In the genomic region with DNA sequence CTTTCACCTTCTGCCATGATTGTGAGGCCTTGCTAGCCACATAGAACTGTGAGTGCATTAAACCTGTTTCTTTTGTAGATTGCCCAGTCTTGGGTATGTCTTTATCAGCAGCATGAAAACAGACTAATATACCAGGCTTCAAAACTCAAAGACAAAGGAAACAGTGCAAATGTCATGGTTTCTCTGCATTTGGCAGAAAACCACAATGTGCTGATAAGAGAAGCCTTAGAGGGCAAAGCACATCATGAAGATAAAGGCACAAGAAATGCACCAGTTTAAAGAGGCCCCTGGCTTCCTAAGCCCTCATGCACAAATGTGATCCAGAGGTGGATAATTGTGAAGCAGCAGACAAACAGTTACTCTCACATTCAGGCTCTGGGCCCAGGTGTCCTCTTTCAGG, we compare ENCODE assay signal across 27 cellular contexts.
"Had no signal": no experiment of that assay in that cellular context is flagged by ENCODE, and none has a peak within 500 bp of the region (broad histone marks: within the 10 kb centered on the region; RNA-seq: fewer than 3 reads in every experiment).

No MANE protein-coding gene starts in this region.

- H3K9me3 ChIP-seq: ovary, psoas muscle, right lobe of liver, sigmoid colon, thoracic aorta, thyroid gland, vagina had no signal

- H3K36me3 Mint-ChIP-seq: natural killer cell treated with Interleukin-12 subunit alpha and Interleukin-12 subunit beta and Interleukin-15 and Interleukin-18, amount 100 ng/mL, for 72 hours; stimulated activated effector memory CD8-positive, alpha-beta T cell treated with anti-CD3 and anti-CD28 coated beads, Interleukin-12 subunit alpha, Interleukin-12 subunit beta, amount 100 ng/mL, for 72 hours; stimulated activated naive B cell treated with anti-CD40 and anti-IgM and Interleukin-4, amounts not matched to agents 10 μg/mL and 1 μg/mL and 100 μg/mL, for 72 hours had no signal

- H3K27me3 ChIP-seq: neural progenitor cell, ovary, right lobe of liver, sigmoid colon, stomach, thyroid gland, tibial nerve, upper lobe of left lung, vagina had no signal

- DNase-seq: occipital lobe; ovary; posterior cingulate gyrus; psoas muscle; right cardiac atrium; right lobe of liver; sigmoid colon; small intestine; stimulated activated CD4-positive, alpha-beta T cell treated with anti-CD3 and anti-CD28 coated beads, Interleukin-15, amount 100 ng/mL, for 24 hours; stimulated activated CD4-positive, alpha-beta T cell treated with anti-CD3 and anti-CD28 coated beads, Interleukin-2, amount 100 ng/mL, for 24 hours; stimulated activated CD4-positive, alpha-beta T cell treated with anti-CD3 and anti-CD28 coated beads, Interleukin-2, amount 100 ng/mL, for 48 hours; stimulated activated CD4-positive, alpha-beta T cell treated with anti-CD3 and anti-CD28 coated beads, Interleukin-4, amount 100 ng/mL, for 24 hours; stimulated activated naive B cell treated with anti-CD40 and anti-IgM and Interleukin-4, amounts not matched to agents 10 μg/mL and 1 μg/mL and 100 μg/mL, for 72 hours; stimulated activated naive CD4-positive, alpha-beta T cell treated with Interleukin-2 at 50 U/mL for 16 hours; stomach; thyroid gland; trophoblast cell; upper lobe of left lung had no signal

- H3K27ac Mint-ChIP-seq: natural killer cell treated with Interleukin-12 subunit alpha and Interleukin-12 subunit beta and Interleukin-15 and Interleukin-18, amount 100 ng/mL, for 72 hours; neural progenitor cell; progenitor cell of endocrine pancreas; stimulated activated effector memory CD8-positive, alpha-beta T cell treated with anti-CD3 and anti-CD28 coated beads, Interleukin-12 subunit alpha, Interleukin-12 subunit beta, amount 100 ng/mL, for 72 hours; stimulated activated naive B cell treated with anti-CD40 and anti-IgM and Interleukin-4, amounts not matched to agents 10 μg/mL and 1 μg/mL and 100 μg/mL, for 72 hours; stimulated activated naive CD8-positive, alpha-beta T cell treated with anti-CD3 and anti-CD28 coated beads, Interleukin-15, Interleukin-2, amounts not matched to agents 100 ng/mL and 50 ng/mL, for 24 hours had no signal

- H3K27ac ChIP-seq: neural progenitor cell, ovary, parathyroid adenoma, psoas muscle, right lobe of liver, sigmoid colon, stomach, thoracic aorta, thyroid gland, tibial nerve, upper lobe of left lung, vagina had no signal

- H3K4me3 ChIP-seq: neural progenitor cell, ovary, psoas muscle, right lobe of liver, sigmoid colon, stomach, thoracic aorta, thyroid gland, tibial nerve, upper lobe of left lung, vagina had no signal

- H3K36me3 ChIP-seq: neural progenitor cell, ovary, right lobe of liver, sigmoid colon, stomach, thoracic aorta, thyroid gland, tibial nerve, upper lobe of left lung, vagina had no signal

- H3K4me1 Mint-ChIP-seq: stimulated activated effector memory CD8-positive, alpha-beta T cell treated with anti-CD3 and anti-CD28 coated beads, Interleukin-12 subunit alpha, Interleukin-12 subunit beta, amount 100 ng/mL, for 72 hours; stimulated activated naive B cell treated with anti-CD40 and anti-IgM and Interleukin-4, amounts not matched to agents 10 μg/mL and 1 μg/mL and 100 μg/mL, for 72 hours had no signal

- H3K4me3 Mint-ChIP-seq: natural killer cell treated with Interleukin-12 subunit alpha and Interleukin-12 subunit beta and Interleukin-15 and Interleukin-18, amount 100 ng/mL, for 72 hours; neural progenitor cell; stimulated activated effector memory CD8-positive, alpha-beta T cell treated with anti-CD3 and anti-CD28 coated beads, Interleukin-12 subunit alpha, Interleukin-12 subunit beta, amount 100 ng/mL, for 72 hours; stimulated activated naive B cell treated with anti-CD40 and anti-IgM and Interleukin-4, amounts not matched to agents 10 μg/mL and 1 μg/mL and 100 μg/mL, for 72 hours; stimulated activated naive CD8-positive, alpha-beta T cell treated with anti-CD3 and anti-CD28 coated beads, Interleukin-15, Interleukin-2, amounts not matched to agents 100 ng/mL and 50 ng/mL, for 24 hours had no signal

- H3K4me1 ChIP-seq: neural progenitor cell, parathyroid adenoma, psoas muscle, right lobe of liver, sigmoid colon, stomach, thyroid gland, tibial nerve, upper lobe of left lung, vagina had no signal

- H3K27me3 Mint-ChIP-seq: progenitor cell of endocrine pancreas had no signal
